Comparison of ENCODE assay signal across 1 cellular context in the genomic region with DNA sequence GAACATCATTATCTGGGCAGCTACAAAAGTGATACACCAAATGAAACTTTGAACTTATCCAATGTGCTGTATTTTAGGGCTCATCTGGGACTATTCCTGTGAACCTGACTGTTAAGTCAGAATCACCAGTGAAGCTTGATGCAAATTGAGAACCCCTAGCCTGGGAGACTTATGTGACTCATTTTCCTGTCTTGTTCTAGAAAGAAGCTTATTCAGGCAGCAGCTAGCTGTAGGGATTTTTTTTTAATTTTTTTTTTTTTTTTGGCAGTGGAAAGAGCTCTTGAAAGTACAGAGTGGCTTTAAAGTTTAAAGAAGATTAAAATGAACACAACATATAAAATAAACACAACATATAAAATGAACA.
TF ChIP-seq lines count a peak whose summit lies in the region.

No MANE protein-coding gene starts in this region.

TF ChIP-seq in HEK293, 187 proteins besides CTCF, POLR2A, EP300 and RAD21 (continued from another document):
- TF ChIP-seq INSM2 (tag by site-specific recombination; IDR thresholded peaks at IDR 0.05) (no peak), MYNN (tag by site-specific recombination; IDR thresholded peaks at IDR 0.05; ENCODE audit: borderline replicate concordance) (0 out of 2 replicates have a peak, but pooled peaks have one; percentile 7), GLIS1 (tag by site-specific recombination; IDR thresholded peaks at IDR 0.05) (no peak), ZNF174 (tag by site-specific recombination; IDR thresholded peaks at IDR 0.05) (no peak), SCRT1 (tag by site-specific recombination; IDR thresholded peaks at IDR 0.05; ENCODE audit: borderline replicate concordance) (no peak), GLIS2 (tag by site-specific recombination; IDR thresholded peaks at IDR 0.05) (no peak), ZBTB10 (tag by site-specific recombination; IDR thresholded peaks at IDR 0.05) (no peak)
- TF ChIP-seq, protein P1, sequence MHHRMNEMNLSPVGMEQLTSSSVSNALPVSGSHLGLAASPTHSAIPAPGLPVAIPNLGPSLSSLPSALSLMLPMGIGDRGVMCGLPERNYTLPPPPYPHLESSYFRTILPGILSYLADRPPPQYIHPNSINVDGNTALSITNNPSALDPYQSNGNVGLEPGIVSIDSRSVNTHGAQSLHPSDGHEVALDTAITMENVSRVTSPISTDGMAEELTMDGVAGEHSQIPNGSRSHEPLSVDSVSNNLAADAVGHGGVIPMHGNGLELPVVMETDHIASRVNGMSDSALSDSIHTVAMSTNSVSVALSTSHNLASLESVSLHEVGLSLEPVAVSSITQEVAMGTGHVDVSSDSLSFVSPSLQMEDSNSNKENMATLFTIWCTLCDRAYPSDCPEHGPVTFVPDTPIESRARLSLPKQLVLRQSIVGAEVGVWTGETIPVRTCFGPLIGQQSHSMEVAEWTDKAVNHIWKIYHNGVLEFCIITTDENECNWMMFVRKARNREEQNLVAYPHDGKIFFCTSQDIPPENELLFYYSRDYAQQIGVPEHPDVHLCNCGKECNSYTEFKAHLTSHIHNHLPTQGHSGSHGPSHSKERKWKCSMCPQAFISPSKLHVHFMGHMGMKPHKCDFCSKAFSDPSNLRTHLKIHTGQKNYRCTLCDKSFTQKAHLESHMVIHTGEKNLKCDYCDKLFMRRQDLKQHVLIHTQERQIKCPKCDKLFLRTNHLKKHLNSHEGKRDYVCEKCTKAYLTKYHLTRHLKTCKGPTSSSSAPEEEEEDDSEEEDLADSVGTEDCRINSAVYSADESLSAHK (tag by site-specific recombination; IDR thresholded peaks at IDR 0.05) = no peak
- TF ChIP-seq, protein P2, sequence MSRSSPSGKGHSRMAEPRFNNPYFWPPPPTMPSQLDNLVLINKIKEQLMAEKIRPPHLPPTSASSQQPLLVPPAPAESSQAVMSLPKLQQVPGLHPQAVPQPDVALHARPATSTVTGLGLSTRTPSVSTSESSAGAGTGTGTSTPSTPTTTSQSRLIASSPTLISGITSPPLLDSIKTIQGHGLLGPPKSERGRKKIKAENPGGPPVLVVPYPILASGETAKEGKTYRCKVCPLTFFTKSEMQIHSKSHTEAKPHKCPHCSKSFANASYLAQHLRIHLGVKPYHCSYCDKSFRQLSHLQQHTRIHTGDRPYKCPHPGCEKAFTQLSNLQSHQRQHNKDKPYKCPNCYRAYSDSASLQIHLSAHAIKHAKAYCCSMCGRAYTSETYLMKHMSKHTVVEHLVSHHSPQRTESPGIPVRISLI (tag by site-specific recombination; IDR thresholded peaks at IDR 0.05) = peak; percentile 48; the same call in 1 of the 2 replicates
